ENCODE assay signal across 8 cellular contexts in the genomic region with DNA sequence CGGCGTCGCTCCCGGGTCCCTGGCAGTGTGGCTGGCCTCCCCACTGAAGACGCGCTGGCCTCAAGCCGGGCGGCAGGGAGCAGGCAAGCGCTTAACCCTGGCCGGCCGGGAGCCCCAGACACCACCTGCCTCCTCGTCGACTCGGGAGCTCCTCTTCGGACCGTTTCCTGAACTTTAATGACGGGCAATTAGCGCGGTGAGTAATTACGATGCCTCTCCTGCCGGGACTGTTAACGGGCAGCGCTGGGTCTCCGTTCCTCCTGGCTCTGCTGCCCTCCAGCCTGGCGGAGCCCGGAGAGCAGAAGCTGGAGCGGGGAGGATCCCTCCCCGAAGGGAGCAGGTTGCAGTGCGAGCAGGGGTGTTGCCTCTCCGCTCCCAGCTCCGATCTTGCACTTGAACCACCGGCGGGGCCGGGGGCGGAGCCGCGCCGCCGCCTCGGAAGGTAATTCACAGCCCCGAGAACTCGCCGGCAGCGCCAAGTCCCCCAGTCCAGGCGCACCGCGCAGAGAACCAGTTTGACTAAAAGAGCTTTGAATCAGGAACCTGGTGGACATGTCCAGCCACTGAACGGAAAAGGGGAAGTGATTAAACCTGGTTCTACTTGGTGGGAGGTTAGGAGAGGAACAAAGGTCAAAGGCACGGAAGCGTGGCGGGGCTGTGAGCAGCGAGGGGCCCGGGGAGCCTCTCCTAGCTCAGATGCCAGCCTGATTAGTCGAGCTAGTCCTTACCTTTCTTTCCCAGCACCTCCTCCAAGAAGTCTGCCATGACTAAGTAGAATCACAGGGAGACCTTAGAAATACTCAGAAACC. TPM values are rescaled to one million over a fixed set of nuclear protein-coding genes. Genes with fewer than 3 reads are reported as not detected.
DNase-seq lines count a peak whose midpoint lies in the region; ATAC-seq and TF ChIP-seq lines count a peak whose summit lies in the region.

No MANE protein-coding gene starts in this region.

- WGBS in esophagus muscularis mucosa, result 2% methylated on average over 38 of the region's 54 CpGs
- WGBS in tibial nerve, 2 donors, result 2 to 4% methylated on average over 27 to 53 of the region's 54 CpGs

- H3K27ac ChIP-seq in esophagus muscularis mucosa (replicated peaks in 1 of 4) (no peak overlapping the region), tibial nerve (peak overlapping the region in 1 of 4 donors; percentile 54)

- H3K4me1 Mint-ChIP-seq in nephron, result peaks cover 7% of the 10 kb centered on the region

- H3K9me3 ChIP-seq in esophagus muscularis mucosa, result no peaks in the 10 kb centered on the region
- H3K9me3 ChIP-seq in tibial nerve, result no peaks in the 10 kb centered on the region

- H3K27me3 ChIP-seq in esophagus muscularis mucosa (peaks cover 0 to 57% (median 18%) of the 10 kb centered on the region in 4 donors), tibial nerve (peaks cover 0 to 43% of the 10 kb centered on the region in 2 donors)

- peak overlapping the region; percentile 50 to 57 (median 52) for H3K4me3 ChIP-seq in esophagus muscularis mucosa
- H3K4me3 ChIP-seq in tibial nerve, result peak overlapping the region; percentile 14 to 54 (median 52)

- DNase-seq in AG20443 (ENCODE audit: low spot score), result peak; percentile 56
- DNase-seq in NCI-H510A treated with DMSO at 0.1 percent for 48 hours (lab: John Stamatoyannopoulos, UW), result peak; percentile 82
- peak; percentile 57 for DNase-seq in activated CD8-positive, alpha-beta memory T cell treated with anti-CD3 and anti-CD28 coated beads, Interleukin-2, amount 50 U/mL, for 4 hours
- DNase-seq in esophagus muscularis mucosa (ENCODE audit: extremely low spot score), result no peak
- no peak for DNase-seq in tibial nerve (ENCODE audit: low spot score in 2 of 2)
- DNase-seq in occipital lobe (lab: John Stamatoyannopoulos, UW), result no peak

- H3K4me1 ChIP-seq in esophagus muscularis mucosa (peaks cover 13 to 18% (median 15%) of the 10 kb centered on the region in 4 donors), tibial nerve (peaks cover 0 to 15% (median 12%) of the 10 kb centered on the region in 4 donors)

- no peaks in the 10 kb centered on the region for H3K36me3 Mint-ChIP-seq in nephron (ENCODE audit: low read depth)

- TF ChIP-seq POLR2A in esophagus muscularis mucosa (IDR thresholded peaks at IDR 0.05; ENCODE audit: low read depth), result no peak
- TF ChIP-seq POLR2A in tibial nerve (IDR thresholded peaks at IDR 0.05), result no peak

- H3K4me3 Mint-ChIP-seq in nephron, result peak overlapping the region; percentile 72 to 83 (median 83)

- TF ChIP-seq CTCF in esophagus muscularis mucosa (IDR thresholded peaks at IDR 0.05) (no peak), nephron (IDR thresholded peaks at IDR 0.05; ENCODE audit: unreplicated experiment in 3 of 3) (no peak), tibial nerve (IDR thresholded peaks at IDR 0.05) (no peak)

- no peaks in the 10 kb centered on the region for H3K9me3 Mint-ChIP-seq in nephron

- H3K27me3 Mint-ChIP-seq in nephron (ENCODE audit: low read depth), result no peaks in the 10 kb centered on the region

- TF ChIP-seq EP300 in esophagus muscularis mucosa (IDR thresholded peaks at IDR 0.05) (no peak), tibial nerve (IDR thresholded peaks at IDR 0.05) (no peak)

- peak overlapping the region in 2 of 3 experiments; percentile 3 to 61 for H3K27ac Mint-ChIP-seq in nephron

- intact Hi-C loops in esophagus muscularis mucosa (cut with DNase I), result no loop called here

- no peaks in the 10 kb centered on the region for H3K36me3 ChIP-seq in esophagus muscularis mucosa
- H3K36me3 ChIP-seq in tibial nerve, result no peaks in the 10 kb centered on the region

- ATAC-seq in GM21619 (IDR thresholded peaks at IDR 0.05; ENCODE audit: unreplicated experiment), result peak; percentile 40

RNA-seq across cellular contexts. Expression of gene PLEKHA6, which starts 18.3 kb away (rescaled TPM):
- 10 to 100 TPM; 11.9 to 22.4 (median 15.9) TPM for total RNA-seq in esophagus muscularis mucosa
- total RNA-seq in tibial nerve, result 10 to 100 TPM in 3 of 4 donors, 1 to 10 TPM in 1; 6.6 to 13.9 (median 12.1) TPM
- total RNA-seq in occipital lobe, result 7.5 TPM

RNA-seq across cellular contexts. Expression of gene PPP1R15B, which starts 33.6 kb away (rescaled TPM):
- total RNA-seq in esophagus muscularis mucosa (10 to 100 TPM; 42.8 to 56.4 (median 51.4) TPM), tibial nerve (10 to 100 TPM; 42.9 to 59.9 (median 49.2) TPM), occipital lobe (43.4 TPM)

Comparison
In these comparisons a context has a peak if more than half of its experiments do, and no peak if none do; other contexts are left out.
1. DNase-seq: peak in AG20443 (single experiment), NCI-H510A treated with DMSO at 0.1 percent for 48 hours (single experiment) and activated CD8-positive, alpha-beta memory T cell treated with anti-CD3 and anti-CD28 coated beads, Interleukin-2, amount 50 U/mL, for 4 hours (single experiment); none in esophagus muscularis mucosa (single experiment), tibial nerve (0 of 2) and occipital lobe (single experiment).